Comparison of ENCODE assay signal across 8 cellular contexts in genomic region chr1:31183927-31184554, GRCh38. TPM values are rescaled to one million over a fixed set of nuclear protein-coding genes. Genes with fewer than 3 reads are reported as not detected.
DNase-seq lines count a peak whose midpoint lies in the region; ATAC-seq, FAIRE-seq and TF ChIP-seq lines count a peak whose summit lies in the region.

No MANE protein-coding gene starts in this region.

- H2AFZ ChIP-seq in keratinocyte (ENCODE audit: control insufficient read depth, low read length), result no peak overlapping the region

- no peaks in the 10 kb centered on the region for H3K79me2 ChIP-seq in keratinocyte (ENCODE audit: control insufficient read depth, insufficient read depth, low read length)

- dilution Hi-C loops in keratinocyte (cut with MboI; ENCODE audit: extremely low pct_ligation_motif_present, low sequenced_read_pairs), result no loop called here

- DNase-seq in COLO829 (ENCODE audit: low spot score) (peak; percentile 28), HAP-1 (ENCODE audit: low spot score in 2 of 2) (peak; percentile 52 to 78), NCI-H748 (lab: John Stamatoyannopoulos, UW; ENCODE audit: unreplicated experiment) (peak; percentile 59), adrenal gland (peak in 5 of 7 donors; percentile 38 to 77 (median 51)), keratinocyte (ENCODE audit: low read depth, low spot score) (no peak)
- peak; percentile 61 for DNase-seq in stimulated activated CD8-positive, alpha-beta memory T cell treated with anti-CD3 and anti-CD28 coated beads, Interleukin-4, amount 100 ng/mL, for 48 hours

- TF ChIP-seq CTCF in adrenal gland (IDR thresholded peaks at IDR 0.05) (peak; percentile 69 to 89 (median 81)), keratinocyte (optimal IDR thresholded peaks at IDR 0.05 in 1 of 3, IDR thresholded peaks at IDR 0.05 in 1 of 3, conservative IDR thresholded peaks at IDR 0.05 in 1 of 3; ENCODE audit: extremely low read depth in 1 of 3, insufficient read depth in 2 of 3, low read length in 3 of 3) (peak; percentile 88 to 95 (median 90))

- H3K9me3 ChIP-seq in HAP-1 (no peaks in the 10 kb centered on the region), adrenal gland (replicated peaks in 1 of 3) (no peaks in the 10 kb centered on the region), keratinocyte (ENCODE audit: control insufficient read depth, low read depth, low read length) (no peaks in the 10 kb centered on the region)

- H3K9ac ChIP-seq in keratinocyte (ENCODE audit: control insufficient read depth, extremely low read depth, insufficient read depth, low read length), result no peak overlapping the region

- 41 to 51% (median 45%) methylated on average over 6 of the region's 6 CpGs for WGBS in adrenal gland, 4 donors

- no peaks in the 10 kb centered on the region for H3K9me1 ChIP-seq in keratinocyte (ENCODE audit: control insufficient read depth, extremely low read depth, insufficient read depth, low read length)

- in situ Hi-C loops in HAP-1 (cut with MboI; ENCODE audit: low sequenced_read_pairs), result loop anchor here (5.0 to 10.0 kb wide), 2 partner anchors 233 to 361 kb away; no protein-coding TSS in a partner anchor

- H3K27ac ChIP-seq in adrenal gland (no peak overlapping the region), keratinocyte (ENCODE audit: control insufficient read depth, insufficient read depth, low read length) (no peak overlapping the region)

- H4K20me1 ChIP-seq in keratinocyte (ENCODE audit: control insufficient read depth, extremely low read depth, insufficient read depth, low read length), result no peaks in the 10 kb centered on the region

- peak; percentile 41 for FAIRE-seq in keratinocyte (lab: Jason Lieb, UNC)

- H3K4me3 ChIP-seq in HAP-1, result no peak overlapping the region
- no peak overlapping the region for H3K4me3 ChIP-seq in adrenal gland
- H3K4me3 ChIP-seq in keratinocyte (ENCODE audit: control insufficient read depth in 2 of 3, extremely low read depth in 1 of 3, insufficient read depth in 2 of 3, low read depth in 1 of 3, low read length in 3 of 3), result no peak overlapping the region

- H3K36me3 ChIP-seq in HAP-1 (replicated peaks) (no peaks in the 10 kb centered on the region), adrenal gland (replicated peaks in 1 of 2) (no peaks in the 10 kb centered on the region), keratinocyte (ENCODE audit: control insufficient read depth in 2 of 2, extremely low read depth in 1 of 2, insufficient read depth in 2 of 2, low read length in 2 of 2) (no peaks in the 10 kb centered on the region)

- ATAC-seq in HG02623 (IDR thresholded peaks at IDR 0.05; ENCODE audit: unreplicated experiment) (no peak), HG02610 (IDR thresholded peaks at IDR 0.05; ENCODE audit: unreplicated experiment) (no peak)

- no peaks in the 10 kb centered on the region; the same call in 1 of the 2 replicates for H3K4me1 ChIP-seq in HAP-1
- H3K4me1 ChIP-seq in adrenal gland (replicated peaks in 1 of 2), result peaks cover 10 to 15% of the 10 kb centered on the region in 2 donors
- H3K4me1 ChIP-seq in keratinocyte (ENCODE audit: control insufficient read depth, extremely low read depth, insufficient read depth, low read length), result peaks cover 12% of the 10 kb centered on the region

- no peak overlapping the region for H3K4me2 ChIP-seq in keratinocyte (ENCODE audit: control insufficient read depth, extremely low read depth, insufficient read depth, low read depth, low read length)

- H3K27me3 ChIP-seq in HAP-1 (ENCODE audit: low read depth), result no peaks in the 10 kb centered on the region
- H3K27me3 ChIP-seq in adrenal gland, result no peaks in the 10 kb centered on the region
- peaks cover 8% of the 10 kb centered on the region for H3K27me3 ChIP-seq in keratinocyte (ENCODE audit: control insufficient read depth, extremely low read depth, insufficient read depth, low read length)

- intact Hi-C loops in adrenal gland (cut with DNase I), result loop anchor here (5.0 to 10.0 kb wide), 4 partner anchors 151 to 361 kb away; no protein-coding TSS in a partner anchor

- TF ChIP-seq POLR2A in adrenal gland (IDR thresholded peaks at IDR 0.05), result no peak

RNA-seq across cellular contexts. Expression of gene NKAIN1, which starts 55.6 kb away (rescaled TPM):
- 100 to 1,000 TPM in 1 of 8 donors, 10 to 100 TPM in 3, 1 to 10 TPM in 4; 2.9 to 121 (median 8.5) TPM for total RNA-seq in adrenal gland
- polyA plus RNA-seq in adrenal gland (100 to 1,000 TPM in 1 of 3 donors, 10 to 100 TPM in 1, 1 to 10 TPM in 1; 9.4 to 195 (median 10.7) TPM), keratinocyte (0.04 TPM in 1 of 3 replicates, not detected in the others)
- not detected for polyA plus RNA-seq in keratinocyte (2011; ENCODE audit: low read depth)
- polyA plus RNA-seq in keratinocyte (2011; cell fraction: cytosol; rRNA removed), result not detected in 2 replicates
- 0.04 TPM in 1 of 2 replicates, not detected in the other for polyA plus RNA-seq in keratinocyte (2011; cell fraction: nucleus; rRNA removed)
- polyA plus RNA-seq in keratinocyte (2012; ENCODE audit: low replicate concordance), result 0.10 TPM in 1 of 2 replicates, not detected in the other
- polyA minus RNA-seq in keratinocyte, result 0.13 TPM in 1 of 3 replicates, not detected in the others
- not detected for polyA minus RNA-seq in keratinocyte (2011; cell fraction: cytosol; rRNA and poly(A)+ RNA removed)
- not detected in 2 replicates for polyA minus RNA-seq in keratinocyte (2011; cell fraction: nucleus; rRNA and poly(A)+ RNA removed)

Comparison
In these comparisons a context has a peak if more than half of its experiments do, and no peak if none do; other contexts are left out.
1. RNA of gene NKAIN1, which starts 55.6 kb away (polyA plus RNA-seq): 9.4 to 195 TPM in adrenal gland; 0.04 to 0.10 TPM in keratinocyte; every median in the first group is over 4 times any median in the second.